21 cellular contexts compared by ENCODE assay signal in genomic region chr4:168777277-168777965, GRCh38.
"Had no signal": no experiment of that assay in that cellular context is flagged by ENCODE, and none has a peak within 500 bp of the region (broad histone marks: within the 10 kb centered on the region; RNA-seq: fewer than 3 reads in every experiment).

No MANE protein-coding gene starts in this region.

- DNase-seq: activated CD4-positive, alpha-beta T cell treated with anti-CD3 and anti-CD28 coated beads, Interleukin-2, amount 50 U/mL, for 4 hours; activated CD4-positive, CD25-positive, alpha-beta regulatory T cell treated with anti-CD3 and anti-CD28 coated beads, Interleukin-2, amount 50 U/mL, for 72 hours; activated effector memory CD4-positive, alpha-beta T cell treated with anti-CD3 and anti-CD28 coated beads, Interleukin-2, amount 50 U/mL, for 16 hours; activated naive CD4-positive, alpha-beta T cell treated with anti-CD3 and anti-CD28 coated beads, Interleukin-2, amount 50 U/mL, for 16 hours; activated T-cell treated with anti-CD3 and anti-CD28 coated beads, Interleukin-2, amount 50 U/mL, for 72 hours; effector memory CD4-positive, alpha-beta T cell; foreskin keratinocyte; glutamatergic neuron; hippocampal formation; naive thymus-derived CD8-positive, alpha-beta T cell; stimulated activated CD4-positive, alpha-beta T cell treated with anti-CD3 and anti-CD28 coated beads, Interleukin-2, amount 100 ng/mL, for 24 hours; stimulated activated naive CD8-positive, alpha-beta T cell treated with anti-CD3 and anti-CD28 coated beads, Interleukin-15, Interleukin-2, amounts not matched to agents 100 U/mL and 50 U/mL, for 24 hours; substantia nigra; T1000; transverse colon; uterus had no signal

- FAIRE-seq: islet of Langerhans had no signal

- H3K4me3 ChIP-seq: ascending aorta, transverse colon, uterus had no signal

- H3K27ac Mint-ChIP-seq: activated T-cell treated with anti-CD3 and anti-CD28 coated beads, Interleukin-2, amount 50 U/mL, for 72 hours; naive thymus-derived CD8-positive, alpha-beta T cell had no signal

- H3K36me3 ChIP-seq: ascending aorta, neutrophil, transverse colon, uterus had no signal

- H3K4me1 Mint-ChIP-seq: naive thymus-derived CD8-positive, alpha-beta T cell had no signal

- H3K27me3 ChIP-seq: ascending aorta, foreskin keratinocyte, neutrophil, transverse colon, uterus had no signal

- H3K27ac ChIP-seq: ascending aorta, foreskin keratinocyte, neutrophil, transverse colon, uterus, VCaP had no signal

- H3K4me3 Mint-ChIP-seq: activated T-cell treated with anti-CD3 and anti-CD28 coated beads, Interleukin-2, amount 50 U/mL, for 72 hours; naive thymus-derived CD8-positive, alpha-beta T cell had no signal

- H3K4me1 ChIP-seq: ascending aorta, foreskin keratinocyte, uterus had no signal

- H3K9me3 ChIP-seq: neutrophil had no signal

- ATAC-seq: activated T-cell treated with anti-CD3 and anti-CD28 coated beads, Interleukin-2, amount 50 U/mL, for 72 hours; foreskin keratinocyte; naive thymus-derived CD8-positive, alpha-beta T cell; SK-N-SH treated with all-trans-retinoic acid at 6 μM for 48 hours; stimulated activated naive CD8-positive, alpha-beta T cell treated with anti-CD3 and anti-CD28 coated beads, Interleukin-15, Interleukin-2, amounts not matched to agents 100 U/mL and 50 U/mL, for 24 hours had no signal
